In the genomic region with DNA sequence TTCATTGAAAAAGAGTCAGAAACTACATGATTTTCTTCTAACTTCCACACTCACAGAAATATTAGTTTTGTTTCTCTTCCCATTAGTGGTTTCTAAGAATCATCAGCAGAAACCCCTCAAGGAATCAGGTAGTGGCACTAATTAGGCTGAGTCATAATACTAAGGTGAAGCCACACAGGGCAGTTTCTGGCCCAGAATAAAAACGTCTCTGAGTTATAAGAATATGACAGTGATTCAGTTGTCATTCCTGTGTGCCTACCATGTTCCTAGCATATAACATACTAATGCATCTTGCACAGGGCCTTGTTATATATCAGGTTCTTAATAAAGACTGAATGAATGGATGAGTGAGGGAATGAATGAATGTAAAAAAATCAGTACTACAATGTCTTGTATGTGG, we compare ENCODE assay signal across 1 cellular context.
TF ChIP-seq lines count a peak whose summit lies in the region.

No MANE protein-coding gene starts in this region.

TF ChIP-seq in GM23338, 12 proteins besides CTCF, POLR2A, EP300 and RAD21 (continued from another document):
- TF ChIP-seq, protein P1, sequence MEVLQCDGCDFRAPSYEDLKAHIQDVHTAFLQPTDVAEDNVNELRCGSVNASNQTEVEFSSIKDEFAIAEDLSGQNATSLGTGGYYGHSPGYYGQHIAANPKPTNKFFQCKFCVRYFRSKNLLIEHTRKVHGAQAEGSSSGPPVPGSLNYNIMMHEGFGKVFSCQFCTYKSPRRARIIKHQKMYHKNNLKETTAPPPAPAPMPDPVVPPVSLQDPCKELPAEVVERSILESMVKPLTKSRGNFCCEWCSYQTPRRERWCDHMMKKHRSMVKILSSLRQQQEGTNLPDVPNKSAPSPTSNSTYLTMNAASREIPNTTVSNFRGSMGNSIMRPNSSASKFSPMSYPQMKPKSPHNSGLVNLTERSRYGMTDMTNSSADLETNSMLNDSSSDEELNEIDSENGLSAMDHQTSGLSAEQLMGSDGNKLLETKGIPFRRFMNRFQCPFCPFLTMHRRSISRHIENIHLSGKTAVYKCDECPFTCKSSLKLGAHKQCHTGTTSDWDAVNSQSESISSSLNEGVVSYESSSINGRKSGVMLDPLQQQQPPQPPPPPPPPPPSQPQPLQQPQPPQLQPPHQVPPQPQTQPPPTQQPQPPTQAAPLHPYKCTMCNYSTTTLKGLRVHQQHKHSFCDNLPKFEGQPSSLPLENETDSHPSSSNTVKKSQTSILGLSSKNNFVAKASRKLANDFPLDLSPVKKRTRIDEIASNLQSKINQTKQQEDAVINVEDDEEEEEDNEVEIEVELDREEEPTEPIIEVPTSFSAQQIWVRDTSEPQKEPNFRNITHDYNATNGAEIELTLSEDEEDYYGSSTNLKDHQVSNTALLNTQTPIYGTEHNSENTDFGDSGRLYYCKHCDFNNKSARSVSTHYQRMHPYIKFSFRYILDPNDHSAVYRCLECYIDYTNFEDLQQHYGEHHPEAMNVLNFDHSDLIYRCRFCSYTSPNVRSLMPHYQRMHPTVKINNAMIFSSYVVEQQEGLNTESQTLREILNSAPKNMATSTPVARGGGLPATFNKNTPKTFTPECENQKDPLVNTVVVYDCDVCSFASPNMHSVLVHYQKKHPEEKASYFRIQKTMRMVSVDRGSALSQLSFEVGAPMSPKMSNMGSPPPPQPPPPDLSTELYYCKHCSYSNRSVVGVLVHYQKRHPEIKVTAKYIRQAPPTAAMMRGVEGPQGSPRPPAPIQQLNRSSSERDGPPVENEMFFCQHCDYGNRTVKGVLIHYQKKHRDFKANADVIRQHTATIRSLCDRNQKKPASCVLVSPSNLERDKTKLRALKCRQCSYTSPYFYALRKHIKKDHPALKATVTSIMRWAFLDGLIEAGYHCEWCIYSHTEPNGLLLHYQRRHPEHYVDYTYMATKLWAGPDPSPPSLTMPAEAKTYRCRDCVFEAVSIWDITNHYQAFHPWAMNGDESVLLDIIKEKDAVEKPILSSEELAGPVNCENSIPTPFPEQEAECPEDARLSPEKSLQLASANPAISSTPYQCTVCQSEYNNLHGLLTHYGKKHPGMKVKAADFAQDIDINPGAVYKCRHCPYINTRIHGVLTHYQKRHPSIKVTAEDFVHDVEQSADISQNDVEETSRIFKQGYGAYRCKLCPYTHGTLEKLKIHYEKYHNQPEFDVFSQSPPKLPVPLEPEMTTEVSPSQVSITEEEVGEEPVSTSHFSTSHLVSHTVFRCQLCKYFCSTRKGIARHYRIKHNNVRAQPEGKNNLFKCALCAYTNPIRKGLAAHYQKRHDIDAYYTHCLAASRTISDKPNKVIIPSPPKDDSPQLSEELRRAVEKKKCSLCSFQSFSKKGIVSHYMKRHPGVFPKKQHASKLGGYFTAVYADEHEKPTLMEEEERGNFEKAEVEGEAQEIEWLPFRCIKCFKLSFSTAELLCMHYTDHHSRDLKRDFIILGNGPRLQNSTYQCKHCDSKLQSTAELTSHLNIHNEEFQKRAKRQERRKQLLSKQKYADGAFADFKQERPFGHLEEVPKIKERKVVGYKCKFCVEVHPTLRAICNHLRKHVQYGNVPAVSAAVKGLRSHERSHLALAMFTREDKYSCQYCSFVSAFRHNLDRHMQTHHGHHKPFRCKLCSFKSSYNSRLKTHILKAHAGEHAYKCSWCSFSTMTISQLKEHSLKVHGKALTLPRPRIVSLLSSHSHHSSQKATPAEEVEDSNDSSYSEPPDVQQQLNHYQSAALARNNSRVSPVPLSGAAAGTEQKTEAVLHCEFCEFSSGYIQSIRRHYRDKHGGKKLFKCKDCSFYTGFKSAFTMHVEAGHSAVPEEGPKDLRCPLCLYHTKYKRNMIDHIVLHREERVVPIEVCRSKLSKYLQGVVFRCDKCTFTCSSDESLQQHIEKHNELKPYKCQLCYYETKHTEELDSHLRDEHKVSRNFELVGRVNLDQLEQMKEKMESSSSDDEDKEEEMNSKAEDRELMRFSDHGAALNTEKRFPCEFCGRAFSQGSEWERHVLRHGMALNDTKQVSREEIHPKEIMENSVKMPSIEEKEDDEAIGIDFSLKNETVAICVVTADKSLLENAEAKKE (CRISPR knock-in tag; IDR thresholded peaks at IDR 0.05), result no peak
- TF ChIP-seq JUNB (IDR thresholded peaks at IDR 0.05; ENCODE audit: unreplicated experiment) (no peak), POLR2AphosphoS5 (IDR thresholded peaks at IDR 0.05; ENCODE audit: low read depth) (no peak), EZH2phosphoT487 (IDR thresholded peaks at IDR 0.05; ENCODE audit: unreplicated experiment) (no peak), STAT1 (IDR thresholded peaks at IDR 0.05; ENCODE audit: unreplicated experiment) (no peak), NANOG (IDR thresholded peaks at IDR 0.05; ENCODE audit: borderline replicate concordance) (no peak), ZNF331 (CRISPR knock-in tag; IDR thresholded peaks at IDR 0.05; ENCODE audit: low read depth) (no peak)
- TF ChIP-seq, protein P2, sequence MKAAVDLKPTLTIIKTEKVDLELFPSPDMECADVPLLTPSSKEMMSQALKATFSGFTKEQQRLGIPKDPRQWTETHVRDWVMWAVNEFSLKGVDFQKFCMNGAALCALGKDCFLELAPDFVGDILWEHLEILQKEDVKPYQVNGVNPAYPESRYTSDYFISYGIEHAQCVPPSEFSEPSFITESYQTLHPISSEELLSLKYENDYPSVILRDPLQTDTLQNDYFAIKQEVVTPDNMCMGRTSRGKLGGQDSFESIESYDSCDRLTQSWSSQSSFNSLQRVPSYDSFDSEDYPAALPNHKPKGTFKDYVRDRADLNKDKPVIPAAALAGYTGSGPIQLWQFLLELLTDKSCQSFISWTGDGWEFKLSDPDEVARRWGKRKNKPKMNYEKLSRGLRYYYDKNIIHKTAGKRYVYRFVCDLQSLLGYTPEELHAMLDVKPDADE (IDR thresholded peaks at IDR 0.05), result no peak
- TF ChIP-seq, protein P3, sequence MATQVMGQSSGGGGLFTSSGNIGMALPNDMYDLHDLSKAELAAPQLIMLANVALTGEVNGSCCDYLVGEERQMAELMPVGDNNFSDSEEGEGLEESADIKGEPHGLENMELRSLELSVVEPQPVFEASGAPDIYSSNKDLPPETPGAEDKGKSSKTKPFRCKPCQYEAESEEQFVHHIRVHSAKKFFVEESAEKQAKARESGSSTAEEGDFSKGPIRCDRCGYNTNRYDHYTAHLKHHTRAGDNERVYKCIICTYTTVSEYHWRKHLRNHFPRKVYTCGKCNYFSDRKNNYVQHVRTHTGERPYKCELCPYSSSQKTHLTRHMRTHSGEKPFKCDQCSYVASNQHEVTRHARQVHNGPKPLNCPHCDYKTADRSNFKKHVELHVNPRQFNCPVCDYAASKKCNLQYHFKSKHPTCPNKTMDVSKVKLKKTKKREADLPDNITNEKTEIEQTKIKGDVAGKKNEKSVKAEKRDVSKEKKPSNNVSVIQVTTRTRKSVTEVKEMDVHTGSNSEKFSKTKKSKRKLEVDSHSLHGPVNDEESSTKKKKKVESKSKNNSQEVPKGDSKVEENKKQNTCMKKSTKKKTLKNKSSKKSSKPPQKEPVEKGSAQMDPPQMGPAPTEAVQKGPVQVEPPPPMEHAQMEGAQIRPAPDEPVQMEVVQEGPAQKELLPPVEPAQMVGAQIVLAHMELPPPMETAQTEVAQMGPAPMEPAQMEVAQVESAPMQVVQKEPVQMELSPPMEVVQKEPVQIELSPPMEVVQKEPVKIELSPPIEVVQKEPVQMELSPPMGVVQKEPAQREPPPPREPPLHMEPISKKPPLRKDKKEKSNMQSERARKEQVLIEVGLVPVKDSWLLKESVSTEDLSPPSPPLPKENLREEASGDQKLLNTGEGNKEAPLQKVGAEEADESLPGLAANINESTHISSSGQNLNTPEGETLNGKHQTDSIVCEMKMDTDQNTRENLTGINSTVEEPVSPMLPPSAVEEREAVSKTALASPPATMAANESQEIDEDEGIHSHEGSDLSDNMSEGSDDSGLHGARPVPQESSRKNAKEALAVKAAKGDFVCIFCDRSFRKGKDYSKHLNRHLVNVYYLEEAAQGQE (IDR thresholded peaks at IDR 0.05; ENCODE audit: unreplicated experiment), result no peak
TF ChIP-seq in GM23338: peak in this region for 0.
